ENCODE assay signal across 9 cellular contexts in genomic region chr3:47542614-47543173, GRCh38. TPM values are rescaled to one million over a fixed set of nuclear protein-coding genes. Genes with fewer than 3 reads are reported as not detected.
DNase-seq lines count a peak whose midpoint lies in the region; ATAC-seq and TF ChIP-seq lines count a peak whose summit lies in the region.
"Had no signal": no experiment of that assay in that cellular context is flagged by ENCODE, and none has a peak within 500 bp of the region (broad histone marks: within the 10 kb centered on the region; RNA-seq: fewer than 3 reads in every experiment).

No MANE protein-coding gene starts in this region.

- TF ChIP-seq RAD21 in Ishikawa (IDR thresholded peaks at IDR 0.05; ENCODE audit: low read depth), result peak; percentile 5; the same call in 1 of the 2 replicates

- no peaks in the 10 kb centered on the region for H3K36me3 ChIP-seq in muscle layer of colon (ENCODE audit: insufficient read depth, low read length)
- H3K36me3 ChIP-seq: esophagus muscularis mucosa, left ventricle myocardium inferior had no signal

- DNase-seq in dorsolateral prefrontal cortex, result peak in 8 of 10 donors; percentile 33 to 78 (median 62)
- peak; percentile 19 for DNase-seq in superior temporal gyrus (ENCODE audit: extremely low spot score)
- DNase-seq in COLO668 (lab: John Stamatoyannopoulos, UW; ENCODE audit: unreplicated experiment), result no peak
- no peak for DNase-seq in activated gamma-delta T cell (lab: John Stamatoyannopoulos, UW)
- no peak for DNase-seq in naive thymus-derived CD8-positive, alpha-beta T cell
- DNase-seq: left ventricle myocardium inferior had no signal

- H3K36me3 Mint-ChIP-seq in naive thymus-derived CD8-positive, alpha-beta T cell, result no peaks in the 10 kb centered on the region

- no peaks in the 10 kb centered on the region for H3K4me1 Mint-ChIP-seq in naive thymus-derived CD8-positive, alpha-beta T cell

- H3K27me3 ChIP-seq in dorsolateral prefrontal cortex (no peaks in the 10 kb centered on the region), muscle layer of colon (ENCODE audit: control insufficient read depth in 1 of 2, insufficient read depth in 2 of 2, low read length in 2 of 2) (no peaks in the 10 kb centered on the region)
- H3K27me3 ChIP-seq: esophagus muscularis mucosa had no signal

- no peak for ATAC-seq in naive thymus-derived CD8-positive, alpha-beta T cell

- H3K27ac Mint-ChIP-seq in naive thymus-derived CD8-positive, alpha-beta T cell, result no peak overlapping the region

- H3K9me3 ChIP-seq in muscle layer of colon (ENCODE audit: low read length), result no peaks in the 10 kb centered on the region
- H3K9me3 ChIP-seq: esophagus muscularis mucosa, left ventricle myocardium inferior had no signal

- no peak overlapping the region for H3K4me3 Mint-ChIP-seq in naive thymus-derived CD8-positive, alpha-beta T cell

- H3K27me3 Mint-ChIP-seq in naive thymus-derived CD8-positive, alpha-beta T cell, result peaks cover 0 to 11% (median 4%) of the 10 kb centered on the region in 5 donors

- POLR2A ChIA-PET in naive thymus-derived CD8-positive, alpha-beta T cell (lab: Charles Lee), result no interaction called here

- H3K4me1 ChIP-seq in muscle layer of colon (ENCODE audit: insufficient read depth, low read length), result peaks cover 15% of the 10 kb centered on the region
- H3K4me1 ChIP-seq: left ventricle myocardium inferior had no signal

- TF ChIP-seq CTCF in dorsolateral prefrontal cortex (IDR thresholded peaks at IDR 0.05 in 54 of 56, conservative IDR thresholded peaks at IDR 0.05 in 2 of 56; ENCODE audit: low read depth in 1 of 56, partially characterized antibody in 56 of 56), result no peak

- H3K27ac ChIP-seq in dorsolateral prefrontal cortex (peak overlapping the region in 6 of 59 donors; percentile 22 to 60 (median 44)), muscle layer of colon (ENCODE audit: low read depth, low read length) (no peak overlapping the region)
- H3K27ac ChIP-seq: left ventricle myocardium inferior had no signal

- H3K4me3 ChIP-seq in dorsolateral prefrontal cortex (no peak overlapping the region), muscle layer of colon (ENCODE audit: low read depth in 1 of 2, low read length in 2 of 2) (peak overlapping the region; percentile 15 to 27)
- H3K4me3 ChIP-seq: esophagus muscularis mucosa, left ventricle myocardium inferior had no signal

- TF ChIP-seq EP300 in Ishikawa (IDR thresholded peaks at IDR 0.05; ENCODE audit: borderline replicate concordance), result no peak

- H3K9ac ChIP-seq in muscle layer of colon (ENCODE audit: low read length), result no peak overlapping the region

- intact Hi-C loops in dorsolateral prefrontal cortex (cut with DNase I), result no loop called here

- H3K9me3 Mint-ChIP-seq in naive thymus-derived CD8-positive, alpha-beta T cell, result no peaks in the 10 kb centered on the region

TF ChIP-seq in Ishikawa, 13 proteins besides CTCF, POLR2A, EP300 and RAD21:
- TF ChIP-seq YY1 (IDR thresholded peaks at IDR 0.05; ENCODE audit: low read depth) (no peak), MAX (IDR thresholded peaks at IDR 0.05) (peak; percentile 96), TCF12 (IDR thresholded peaks at IDR 0.05; ENCODE audit: low read depth) (no peak), EGR1 (IDR thresholded peaks at IDR 0.05) (peak; percentile 75), CEBPB (IDR thresholded peaks at IDR 0.05) (no peak), TAF1 (IDR thresholded peaks at IDR 0.05; ENCODE audit: low read depth) (no peak), NFIC (IDR thresholded peaks at IDR 0.05) (no peak), CREB1 (IDR thresholded peaks at IDR 0.05; ENCODE audit: low read depth) (no peak)

RNA-seq across cellular contexts. Expression of gene ELP6, which starts 29.2 kb away (rescaled TPM):
- 10 to 100 TPM; 22.2 to 44.0 (median 33.7) TPM for total RNA-seq in dorsolateral prefrontal cortex
- total RNA-seq in naive thymus-derived CD8-positive, alpha-beta T cell, result 10 to 100 TPM; 30.1 to 39.5 TPM
- polyA plus RNA-seq in naive thymus-derived CD8-positive, alpha-beta T cell, result 10 to 100 TPM; 29.9 to 41.9 (median 33.8) TPM

RNA-seq across cellular contexts. Expression of gene CSPG5, which starts 36.0 kb away (rescaled TPM):
- total RNA-seq in dorsolateral prefrontal cortex, result 100 to 1,000 TPM in 5 of 120 experiments, 10 to 100 TPM in 115; 31.3 to 143 (median 68.7) TPM
- total RNA-seq in naive thymus-derived CD8-positive, alpha-beta T cell, result under 1 TPM; 0.33 to 0.44 TPM
- under 1 TPM in 1 of 3 donors, not detected in 2; 0.09 TPM for polyA plus RNA-seq in naive thymus-derived CD8-positive, alpha-beta T cell

Comparison
In these comparisons a context has a peak if more than half of its experiments do, and no peak if none do; other contexts are left out.
1. DNase-seq: peak in dorsolateral prefrontal cortex (8 of 10) and superior temporal gyrus (single experiment); none in COLO668 (single experiment), activated gamma-delta T cell (single experiment) and naive thymus-derived CD8-positive, alpha-beta T cell (0 of 10).
2. H3K4me3 ChIP-seq: peak in muscle layer of colon (2 of 2); none in dorsolateral prefrontal cortex (0 of 59).
3. RNA of gene CSPG5, which starts 36.0 kb away (total RNA-seq): 31.3 to 143 TPM in dorsolateral prefrontal cortex; 0.33 to 0.44 TPM in naive thymus-derived CD8-positive, alpha-beta T cell; every median in the first group is over 10 times any median in the second.